8 cellular contexts compared by ENCODE assay signal in genomic region chr1:107786214-107786842, GRCh38.
A peak's percentile ranks its signal among the peaks of the same experiment; 100 is the strongest.
DNase-seq lines count a peak whose midpoint lies in the region; ATAC-seq and TF ChIP-seq lines count a peak whose summit lies in the region.
"Had no signal": no experiment of that assay in that cellular context is flagged by ENCODE, and none has a peak within 500 bp of the region (broad histone marks: within the 10 kb centered on the region; RNA-seq: fewer than 3 reads in every experiment).

No MANE protein-coding gene starts in this region.

- TF ChIP-seq CTCF in CD14-positive monocyte (IDR thresholded peaks at IDR 0.05), result no peak
- no peak for TF ChIP-seq CTCF in DND-41 (IDR thresholded peaks at IDR 0.05; ENCODE audit: borderline replicate concordance, extremely low read depth, low read length, poor library complexity, severe bottlenecking)

- CTCF ChIA-PET in activated CD4-positive, alpha-beta memory T cell treated with anti-CD3 and anti-CD28 coated beads for 36 hours (lab: Charles Lee), result interaction anchor here (1.4 to 13.9 kb wide), 2 partner anchors 8 to 341 kb away, joined by 4 to 423 read pairs; no protein-coding TSS in a partner anchor
- CTCF ChIA-PET in naive thymus-derived CD4-positive, alpha-beta T cell (lab: Charles Lee), result interaction anchor here (3.4 to 11.7 kb wide), 2 partner anchors 177 to 340 kb away, joined by 9 to 259 read pairs; no protein-coding TSS in a partner anchor

- H3K27ac ChIP-seq in DND-41 (ENCODE audit: low read length), result peak overlapping the region; percentile 84
- H3K27ac ChIP-seq in naive thymus-derived CD4-positive, alpha-beta T cell (ENCODE audit: low read depth, low read length), result peak overlapping the region; percentile 64

- no peaks in the 10 kb centered on the region for H3K27me3 Mint-ChIP-seq in CD14-positive monocyte (ENCODE audit: low read depth in 3 of 3)
- H3K27me3 Mint-ChIP-seq in activated CD4-positive, alpha-beta memory T cell treated with anti-CD3 and anti-CD28 coated beads for 36 hours, result no peaks in the 10 kb centered on the region
- no peaks in the 10 kb centered on the region for H3K27me3 Mint-ChIP-seq in naive thymus-derived CD4-positive, alpha-beta T cell

- POLR2A ChIA-PET in activated CD4-positive, alpha-beta memory T cell treated with anti-CD3 and anti-CD28 coated beads for 36 hours (lab: Charles Lee), result no interaction called here
- POLR2A ChIA-PET in naive thymus-derived CD4-positive, alpha-beta T cell (lab: Charles Lee), result interaction anchor here (0.6 to 1.0 kb wide), 2 partner anchors 8 to 112 kb away, joined by 3 read pairs; no protein-coding TSS in a partner anchor

- H3K36me3 Mint-ChIP-seq in CD14-positive monocyte, result peaks cover 0 to 3% of the 10 kb centered on the region in 2 donors
- no peaks in the 10 kb centered on the region for H3K36me3 Mint-ChIP-seq in activated CD4-positive, alpha-beta memory T cell treated with anti-CD3 and anti-CD28 coated beads for 36 hours
- H3K36me3 Mint-ChIP-seq in naive thymus-derived CD4-positive, alpha-beta T cell, result peaks cover 0 to 3% (median 0%) of the 10 kb centered on the region in 5 donors

- H3K9ac ChIP-seq in DND-41 (ENCODE audit: low read depth, low read length), result peak overlapping the region; percentile 40; the same call in 1 of the 2 replicates

- in situ Hi-C loops in G401 (cut with HindIII; ENCODE audit: low sequenced_read_pairs), result no loop called here

- H3K9me3 ChIP-seq in DND-41 (ENCODE audit: insufficient read depth, low read length, severe bottlenecking), result no peaks in the 10 kb centered on the region
- H3K9me3 ChIP-seq in naive thymus-derived CD4-positive, alpha-beta T cell (ENCODE audit: control insufficient read depth in 2 of 3, low read length in 3 of 3), result no peaks in the 10 kb centered on the region

- H3K4me3 ChIP-seq in DND-41 (ENCODE audit: low read depth in 1 of 2, low read length in 2 of 2), result peak overlapping the region in 1 of 2 experiments; percentile 52; a peak in 2 of 4 replicates
- H3K4me3 ChIP-seq in naive thymus-derived CD4-positive, alpha-beta T cell (ENCODE audit: low read length), result peak overlapping the region; percentile 15

- no peaks in the 10 kb centered on the region for H3K27me3 ChIP-seq in DND-41 (ENCODE audit: insufficient read depth, low read length, poor library complexity)
- H3K27me3 ChIP-seq in naive thymus-derived CD4-positive, alpha-beta T cell (ENCODE audit: control insufficient read depth in 2 of 2, insufficient read depth in 2 of 2, low read length in 2 of 2), result no peaks in the 10 kb centered on the region

- H3K4me3 Mint-ChIP-seq in CD14-positive monocyte, result peak overlapping the region; percentile 29 to 76
- peak overlapping the region; percentile 27 for H3K4me3 Mint-ChIP-seq in activated CD4-positive, alpha-beta memory T cell treated with anti-CD3 and anti-CD28 coated beads for 36 hours
- H3K4me3 Mint-ChIP-seq in naive thymus-derived CD4-positive, alpha-beta T cell, result peak overlapping the region in 9 of 10 donors; percentile 52 to 83 (median 73)

- H2AFZ ChIP-seq in DND-41 (ENCODE audit: low read depth, low read length), result peak overlapping the region; percentile 47; the same call in 1 of the 2 replicates

- H4K20me1 ChIP-seq in DND-41 (ENCODE audit: insufficient read depth, low read length), result peaks cover 5% of the 10 kb centered on the region; the same call in 1 of the 2 replicates

- peak; percentile 48 for ATAC-seq in DND-41 (ENCODE audit: insufficient read depth, low read depth)
- ATAC-seq in naive thymus-derived CD4-positive, alpha-beta T cell, result peak; percentile 89

- DNase-seq in CD14-positive monocyte (ENCODE audit: low spot score) (no peak), DND-41 (no peak), G401 (ENCODE audit: low spot score) (no peak), cortex of kidney (lab: John Stamatoyannopoulos, UW) (no peak), NCI-H526 (lab: John Stamatoyannopoulos, UW) (no peak)
- no peak for DNase-seq in activated CD4-positive, alpha-beta memory T cell treated with anti-CD3 and anti-CD28 coated beads for 36 hours
- DNase-seq in naive thymus-derived CD4-positive, alpha-beta T cell, result peak in 7 of 9 donors; percentile 40 to 81 (median 72)
- DNase-seq: activated gamma-delta T cell had no signal

- peak overlapping the region in 6 of 7 donors; percentile 38 to 90 (median 70) for H3K27ac Mint-ChIP-seq in CD14-positive monocyte
- H3K27ac Mint-ChIP-seq in activated CD4-positive, alpha-beta memory T cell treated with anti-CD3 and anti-CD28 coated beads for 36 hours, result peak overlapping the region; percentile 52
- peak overlapping the region; percentile 73 to 96 (median 87) for H3K27ac Mint-ChIP-seq in naive thymus-derived CD4-positive, alpha-beta T cell

- H3K79me2 ChIP-seq in DND-41 (ENCODE audit: insufficient read depth, low read length), result peaks cover 85% of the 10 kb centered on the region

- H3K4me1 Mint-ChIP-seq in CD14-positive monocyte, result peaks cover 64% of the 10 kb centered on the region
- H3K4me1 Mint-ChIP-seq in activated CD4-positive, alpha-beta memory T cell treated with anti-CD3 and anti-CD28 coated beads for 36 hours (ENCODE audit: low read depth), result peaks cover 43% of the 10 kb centered on the region
- peaks cover 39 to 74% (median 50%) of the 10 kb centered on the region in 7 donors for H3K4me1 Mint-ChIP-seq in naive thymus-derived CD4-positive, alpha-beta T cell

- H3K4me2 ChIP-seq in DND-41 (ENCODE audit: insufficient read depth, low read length), result peak overlapping the region; percentile 75

- no peaks in the 10 kb centered on the region for H3K36me3 ChIP-seq in DND-41 (ENCODE audit: insufficient read depth, low read length)
- no peaks in the 10 kb centered on the region for H3K36me3 ChIP-seq in naive thymus-derived CD4-positive, alpha-beta T cell (ENCODE audit: control insufficient read depth in 2 of 3, insufficient read depth in 3 of 3, low read length in 3 of 3)

- H3K4me1 ChIP-seq in DND-41 (ENCODE audit: insufficient read depth, low read length), result peaks cover 75% of the 10 kb centered on the region
- H3K4me1 ChIP-seq in naive thymus-derived CD4-positive, alpha-beta T cell (ENCODE audit: control insufficient read depth in 2 of 2, insufficient read depth in 2 of 2, low read length in 2 of 2), result peaks cover 19 to 30% of the 10 kb centered on the region in 2 donors

- peaks cover 0 to 3% (median 0%) of the 10 kb centered on the region in 7 donors for H3K9me3 Mint-ChIP-seq in CD14-positive monocyte
- H3K9me3 Mint-ChIP-seq in activated CD4-positive, alpha-beta memory T cell treated with anti-CD3 and anti-CD28 coated beads for 36 hours, result no peaks in the 10 kb centered on the region
- H3K9me3 Mint-ChIP-seq in naive thymus-derived CD4-positive, alpha-beta T cell, result no peaks in the 10 kb centered on the region

- intact Hi-C loops in CD14-positive monocyte (cut with micrococcal nuclease), result loop anchor here (10.0 kb wide), 2 partner anchors 178 to 258 kb away; partner anchors contain the start of gene VAV3 (in 1 of the 2)
- intact Hi-C loops in activated CD4-positive, alpha-beta memory T cell treated with anti-CD3 and anti-CD28 coated beads for 36 hours (cut with micrococcal nuclease), result loop anchor here (1.0 to 10.0 kb wide), 5 partner anchors 36 to 858 kb away; partner anchors contain the start of gene EEIG2
- intact Hi-C loops in naive thymus-derived CD4-positive, alpha-beta T cell (cut with micrococcal nuclease), result loop anchor here (1.0 to 10.0 kb wide), 11 partner anchors 18 to 1108 kb away; partner anchors contain the start of genes EEIG2 (in 1 of the 2), SLC25A24 (in 1 of the 2) and VAV3 (in 1 of the 2)

Comparison
In these comparisons a context has a peak if more than half of its experiments do, and no peak if none do; other contexts are left out.
1. DNase-seq: peak in naive thymus-derived CD4-positive, alpha-beta T cell (7 of 9); none in CD14-positive monocyte (single experiment), DND-41 (single experiment), activated CD4-positive, alpha-beta memory T cell treated with anti-CD3 and anti-CD28 coated beads for 36 hours (single experiment), G401 (single experiment), cortex of kidney (single experiment) and NCI-H526 (0 of 2).
2. Peak in every context shown above with its lines, with median percentiles within 50 percentile points of each other: H3K27ac Mint-ChIP-seq and H3K4me3 Mint-ChIP-seq.